ENCODE assay signal across 19 cellular contexts in genomic region chr2:177573120-177573519, GRCh38.
DNase-seq lines count a peak whose midpoint lies in the region; FAIRE-seq and TF ChIP-seq lines count a peak whose summit lies in the region.
"Had no signal": no experiment of that assay in that cellular context is flagged by ENCODE, and none has a peak within 500 bp of the region (broad histone marks: within the 10 kb centered on the region; RNA-seq: fewer than 3 reads in every experiment).

No MANE protein-coding gene starts in this region.

- no peak for FAIRE-seq in urothelium cell line (lab: Jason Lieb, UNC)
- FAIRE-seq: GM18507, keratinocyte had no signal

- no peak overlapping the region for H3K9ac ChIP-seq in mammary epithelial cell (ENCODE audit: insufficient read depth, low read length)

- H3K27me3 Mint-ChIP-seq in nephron (ENCODE audit: low read depth), result no peaks in the 10 kb centered on the region
- H3K27me3 Mint-ChIP-seq in CD4-positive, alpha-beta memory T cell, result peaks cover 8 to 9% of the 10 kb centered on the region in 2 donors
- H3K27me3 Mint-ChIP-seq in chondrocyte (ENCODE audit: low read depth), result no peaks in the 10 kb centered on the region
- H3K27me3 Mint-ChIP-seq: B cell; dendritic cell treated with granulocyte-macrophage colony-stimulating factor and Interleukin-4, amounts not matched to agents 40 ng/mL and 50 ng/mL, for 4 days had no signal

- CTCF ChIA-PET in mammary epithelial cell (lab: Charles Lee; ENCODE audit: low non-redundant PET), result no interaction called here
- CTCF ChIA-PET in CD4-positive, alpha-beta memory T cell (lab: Charles Lee; ENCODE audit: partially characterized antibody), result no interaction called here

- peak; percentile 65 for DNase-seq in DMS 273 treated with DMSO at 0.1 percent for 48 hours (lab: John Stamatoyannopoulos, UW)
- peak; percentile 8 for DNase-seq in NCI-H1694 (lab: John Stamatoyannopoulos, UW)
- peak; percentile 29 for DNase-seq in mammary epithelial cell
- DNase-seq in CD4-positive, alpha-beta memory T cell, result no peak
- no peak for DNase-seq in urothelium cell line (ENCODE audit: low spot score)
- no peak for DNase-seq in cortex of kidney (lab: John Stamatoyannopoulos, UW)
- DNase-seq in chondrocyte (ENCODE audit: low spot score), result no peak
- DNase-seq: activated gamma-delta T cell treated with Interleukin-2 at 50 U/mL for 16 hours; anterior cingulate cortex; HFFc6; KBM-7; SHP77 treated with DMSO at 0.1 percent for 48 hours; stimulated activated CD4-positive, alpha-beta T cell treated with anti-CD3 and anti-CD28 coated beads, Interleukin-2, amount 100 ng/mL, for 48 hours had no signal

- H3K4me3 ChIP-seq in mammary epithelial cell (replicated peaks in 1 of 3; ENCODE audit: insufficient read depth in 1 of 3, low read depth in 2 of 3, low read length in 3 of 3), result no peak overlapping the region
- no peak overlapping the region for H3K4me3 ChIP-seq in CD4-positive, alpha-beta memory T cell (ENCODE audit: low read length in 2 of 2)
- H3K4me3 ChIP-seq: suprapubic skin had no signal

- POLR2A ChIA-PET in CD4-positive, alpha-beta memory T cell (lab: Charles Lee; ENCODE audit: partially characterized antibody), result no interaction called here

- no peak overlapping the region for H3K4me2 ChIP-seq in mammary epithelial cell (ENCODE audit: insufficient read depth, low read depth, low read length)

- H3K27me3 ChIP-seq in mammary epithelial cell (ENCODE audit: insufficient read depth, low read length), result peaks cover 1% of the 10 kb centered on the region
- H3K27me3 ChIP-seq in CD4-positive, alpha-beta memory T cell (ENCODE audit: insufficient read depth, low read length), result no peaks in the 10 kb centered on the region
- H3K27me3 ChIP-seq: suprapubic skin had no signal

- WGBS in mammary epithelial cell (ENCODE audit: low coverage, missing lambda C conversion rate), result 74% methylated on average over 3 of the region's 3 CpGs

- no peaks in the 10 kb centered on the region for H3K79me2 ChIP-seq in mammary epithelial cell (ENCODE audit: insufficient read depth, low read length)

- dilution Hi-C loops in mammary epithelial cell (cut with HindIII; ENCODE audit: low sequenced_read_pairs), result no loop called here

- intact Hi-C loops in mammary epithelial cell (cut with micrococcal nuclease), result no loop called here
- intact Hi-C loops in CD4-positive, alpha-beta memory T cell (cut with micrococcal nuclease), result no loop called here

- H3K4me1 Mint-ChIP-seq in nephron (peaks cover 27% of the 10 kb centered on the region), chondrocyte (ENCODE audit: low read depth) (peaks cover 2% of the 10 kb centered on the region)
- no peaks in the 10 kb centered on the region for H3K4me1 Mint-ChIP-seq in CD4-positive, alpha-beta memory T cell
- H3K4me1 Mint-ChIP-seq: B cell had no signal

- H3K9me3 Mint-ChIP-seq in nephron (no peaks in the 10 kb centered on the region), chondrocyte (ENCODE audit: low read depth) (no peaks in the 10 kb centered on the region)
- peaks cover 0 to 2% (median 0%) of the 10 kb centered on the region in 8 donors for H3K9me3 Mint-ChIP-seq in CD4-positive, alpha-beta memory T cell
- H3K9me3 Mint-ChIP-seq: dendritic cell treated with granulocyte-macrophage colony-stimulating factor and Interleukin-4, amounts not matched to agents 40 ng/mL and 50 ng/mL, for 4 days; HFFc6 had no signal

- TF ChIP-seq CTCF in mammary epithelial cell (conservative IDR thresholded peaks at IDR 0.05 in 1 of 2, IDR thresholded peaks at IDR 0.05 in 1 of 2; ENCODE audit: extremely low read depth in 1 of 2, insufficient read depth in 1 of 2, low read depth in 1 of 2, low read length in 2 of 2) (no peak), nephron (IDR thresholded peaks at IDR 0.05; ENCODE audit: unreplicated experiment in 3 of 3) (no peak), chondrocyte (IDR thresholded peaks at IDR 0.05) (no peak)

- H3K36me3 Mint-ChIP-seq in nephron (ENCODE audit: low read depth) (no peaks in the 10 kb centered on the region), chondrocyte (ENCODE audit: low read depth) (no peaks in the 10 kb centered on the region)
- H3K36me3 Mint-ChIP-seq in CD4-positive, alpha-beta memory T cell, result no peaks in the 10 kb centered on the region

- in situ Hi-C loops in mammary epithelial cell (cut with MboI; ENCODE audit: low sequenced_read_pairs in 2 of 2), result no loop called here

- H3K27ac Mint-ChIP-seq in nephron (peak overlapping the region; percentile 39 to 83 (median 51)), chondrocyte (ENCODE audit: unreplicated experiment) (no peak overlapping the region)
- no peak overlapping the region for H3K27ac Mint-ChIP-seq in CD4-positive, alpha-beta memory T cell
- H3K27ac Mint-ChIP-seq: B cell; dendritic cell treated with granulocyte-macrophage colony-stimulating factor and Interleukin-4, amounts not matched to agents 40 ng/mL and 50 ng/mL, for 4 days; HFFc6 had no signal

- no peaks in the 10 kb centered on the region for H4K20me1 ChIP-seq in mammary epithelial cell (ENCODE audit: insufficient read depth, low read length)

- H3K9me3 ChIP-seq in mammary epithelial cell (replicated peaks; ENCODE audit: insufficient read depth, low read length), result no peaks in the 10 kb centered on the region
- H3K9me3 ChIP-seq in CD4-positive, alpha-beta memory T cell (ENCODE audit: control insufficient read depth in 1 of 2, low read length in 2 of 2), result no peaks in the 10 kb centered on the region
- H3K9me3 ChIP-seq: suprapubic skin had no signal

- H3K27ac ChIP-seq in mammary epithelial cell (ENCODE audit: insufficient read depth, low read depth, low read length), result no peak overlapping the region
- H3K27ac ChIP-seq in CD4-positive, alpha-beta memory T cell (ENCODE audit: low read depth, low read length), result no peak overlapping the region
- H3K27ac ChIP-seq: suprapubic skin had no signal

- BruUV-seq in mammary epithelial cell (replicated peaks; lab: Mats Ljungman, UMichigan), result no TSS peak

- H3K4me1 ChIP-seq in mammary epithelial cell (ENCODE audit: insufficient read depth, low read length), result no peaks in the 10 kb centered on the region
- no peaks in the 10 kb centered on the region for H3K4me1 ChIP-seq in CD4-positive, alpha-beta memory T cell (ENCODE audit: insufficient read depth, low read length)
- H3K4me1 ChIP-seq: suprapubic skin had no signal

- H3K4me3 Mint-ChIP-seq in nephron (no peak overlapping the region), chondrocyte (ENCODE audit: unreplicated experiment) (no peak overlapping the region)
- H3K4me3 Mint-ChIP-seq in CD4-positive, alpha-beta memory T cell, result no peak overlapping the region
- H3K4me3 Mint-ChIP-seq: B cell; dendritic cell treated with granulocyte-macrophage colony-stimulating factor and Interleukin-4, amounts not matched to agents 40 ng/mL and 50 ng/mL, for 4 days; HFFc6 had no signal

- H3K36me3 ChIP-seq in mammary epithelial cell (ENCODE audit: insufficient read depth, low read length), result no peaks in the 10 kb centered on the region
- H3K36me3 ChIP-seq in CD4-positive, alpha-beta memory T cell (ENCODE audit: insufficient read depth, low read length), result no peaks in the 10 kb centered on the region
- H3K36me3 ChIP-seq: suprapubic skin had no signal

- no peak overlapping the region for H2AFZ ChIP-seq in mammary epithelial cell (ENCODE audit: low read depth, low read length)

Comparison
In these comparisons a context has a peak if more than half of its experiments do, and no peak if none do; other contexts are left out.
1. DNase-seq: peak in DMS 273 treated with DMSO at 0.1 percent for 48 hours (single experiment), NCI-H1694 (single experiment) and mammary epithelial cell (single experiment); none in CD4-positive, alpha-beta memory T cell (0 of 5), urothelium cell line (single experiment), cortex of kidney (single experiment) and chondrocyte (single experiment).
2. H3K27ac Mint-ChIP-seq: peak in nephron (3 of 3); none in CD4-positive, alpha-beta memory T cell (0 of 7) and chondrocyte (single experiment).